In genomic region chr11:47842749-47843148, GRCh38 we compare ENCODE assay signal across 32 cellular contexts.
"Had no signal": no experiment of that assay in that cellular context is flagged by ENCODE, and none has a peak within 500 bp of the region (broad histone marks: within the 10 kb centered on the region; RNA-seq: fewer than 3 reads in every experiment).

No MANE protein-coding gene starts in this region.

- H3K27ac ChIP-seq: brain microvascular endothelial cell, colonic mucosa, heart left ventricle, WERI-Rb-1 had no signal

- FAIRE-seq: astrocyte, bronchial epithelial cell, frontal cortex had no signal

- H3K27ac Mint-ChIP-seq: activated B cell treated with CpG ODN at 0.5 μM for 24 hours; activated CD8-positive, alpha-beta T cell treated with anti-CD3 and anti-CD28 coated beads for 36 hours; activated naive CD8-positive, alpha-beta T cell; activated T-helper 17 cell treated with anti-CD3 and anti-CD28 coated beads, Interleukin-2, amount 50 U/mL, for 72 hours; endodermal cell; T-cell; T-helper 1 cell treated with Interleukin-12 subunit alpha and Interleukin-12 subunit beta and Interleukin-4 antibody, amounts not matched to agents 30 μg/mL and 1 μg/mL, for 36 hours; T-helper 2 cell treated with Interferon-gamma antibody and Interleukin-4, amounts not matched to agents 5 μg/mL and 100 μg/mL, for 36 hours had no signal

- H3K4me3 ChIP-seq: colonic mucosa, heart left ventricle had no signal

- H3K27me3 ChIP-seq: brain microvascular endothelial cell, colonic mucosa, heart left ventricle had no signal

- H3K9me3 Mint-ChIP-seq: activated B cell treated with CpG ODN at 0.5 μM for 24 hours; activated CD8-positive, alpha-beta T cell treated with anti-CD3 and anti-CD28 coated beads for 36 hours; activated T-cell treated with anti-CD3 and anti-CD28 coated beads, Interleukin-2, amount 50 U/mL, for 4 hours; activated T-helper 17 cell treated with anti-CD3 and anti-CD28 coated beads, Interleukin-2, amount 50 U/mL, for 72 hours; central memory CD8-positive, alpha-beta T cell; endodermal cell; T-cell; T-helper 1 cell treated with Interleukin-12 subunit alpha and Interleukin-12 subunit beta and Interleukin-4 antibody, amounts not matched to agents 30 μg/mL and 1 μg/mL, for 36 hours; T-helper 2 cell treated with Interferon-gamma antibody and Interleukin-4, amounts not matched to agents 5 μg/mL and 100 μg/mL, for 36 hours had no signal

- ATAC-seq: activated CD4-positive, CD25-positive, alpha-beta regulatory T cell treated with anti-CD3 and anti-CD28 coated beads, Interleukin-2, amount 50 U/mL, for 24 hours; activated CD8-positive, alpha-beta T cell treated with anti-CD3 and anti-CD28 coated beads for 36 hours; activated T-cell treated with anti-CD3 and anti-CD28 coated beads, Interleukin-2, amount 50 U/mL, for 4 hours; activated T-helper 17 cell treated with anti-CD3 and anti-CD28 coated beads, Interleukin-2, amount 50 U/mL, for 72 hours; esophagus mucosa; heart left ventricle; T-cell had no signal

- H3K27me3 Mint-ChIP-seq: activated B cell treated with CpG ODN at 0.5 μM for 24 hours; activated CD8-positive, alpha-beta T cell treated with anti-CD3 and anti-CD28 coated beads for 36 hours; activated naive CD8-positive, alpha-beta T cell; activated T-helper 17 cell treated with anti-CD3 and anti-CD28 coated beads, Interleukin-2, amount 50 U/mL, for 72 hours; central memory CD8-positive, alpha-beta T cell; T-cell had no signal

- H3K4me3 Mint-ChIP-seq: activated B cell treated with CpG ODN at 0.5 μM for 24 hours; activated CD8-positive, alpha-beta T cell treated with anti-CD3 and anti-CD28 coated beads for 36 hours; activated naive CD8-positive, alpha-beta T cell; activated T-cell treated with anti-CD3 and anti-CD28 coated beads, Interleukin-2, amount 50 U/mL, for 4 hours; activated T-helper 17 cell treated with anti-CD3 and anti-CD28 coated beads, Interleukin-2, amount 50 U/mL, for 72 hours; central memory CD8-positive, alpha-beta T cell; endodermal cell; T-cell; T-helper 1 cell treated with Interleukin-12 subunit alpha and Interleukin-12 subunit beta and Interleukin-4 antibody, amounts not matched to agents 30 μg/mL and 1 μg/mL, for 36 hours; T-helper 2 cell treated with Interferon-gamma antibody and Interleukin-4, amounts not matched to agents 5 μg/mL and 100 μg/mL, for 36 hours had no signal

- DNase-seq: activated B cell treated with CpG ODN at 0.5 μM for 24 hours; activated CD4-positive, alpha-beta T cell treated with anti-CD3 and anti-CD28 coated beads for 48 hours; activated CD4-positive, alpha-beta T cell treated with anti-CD3 and anti-CD28 coated beads, Interleukin-2, amount 50 U/mL, for 1 hour; activated CD4-positive, alpha-beta T cell treated with anti-CD3 and anti-CD28 coated beads, Interleukin-2, amount 50 U/mL, for 48 hours; activated CD8-positive, alpha-beta T cell treated with anti-CD3 and anti-CD28 coated beads for 36 hours; activated effector memory CD4-positive, alpha-beta T cell treated with Interleukin-2 at 50 U/mL for 16 hours; activated gamma-delta T cell treated with Interleukin-2 at 50 U/mL for 16 hours; activated naive CD4-positive, alpha-beta T cell treated with anti-CD3 and anti-CD28 coated beads, Interleukin-2, amount 50 U/mL, for 16 hours; activated naive CD4-positive, alpha-beta T cell treated with Interleukin-2 at 50 U/mL for 16 hours; activated T-cell treated with anti-CD3 and anti-CD28 coated beads, Interleukin-2, amount 50 U/mL, for 4 hours; amniotic stem cell; anterior cingulate cortex; brain microvascular endothelial cell; colonic mucosa; effector CD8-positive, alpha-beta T cell; endodermal cell; foreskin fibroblast; glutamatergic neuron; heart left ventricle; T-cell; T1000; WERI-Rb-1 had no signal

- H3K36me3 ChIP-seq: colonic mucosa had no signal

- H3K9me3 ChIP-seq: colonic mucosa, heart left ventricle had no signal
